ENCODE assay signal across 8 cellular contexts in genomic region chr20:34825530-34826362, GRCh38. TPM values are rescaled to one million over a fixed set of nuclear protein-coding genes. Genes with fewer than 3 reads are reported as not detected.
DNase-seq lines count a peak whose midpoint lies in the region; ATAC-seq, FAIRE-seq and TF ChIP-seq lines count a peak whose summit lies in the region.

NCOA6 (minus strand) TSS chr20:34825651; CDS start chr20:34782355, 43,296 bp downstream.

- H3K18ac ChIP-seq in H1 (ENCODE audit: extremely low read depth, low read length), result peak within 1 kb of the TSS; percentile 95
- H3K18ac ChIP-seq in mesendoderm (ENCODE audit: low read length), result peak within 1 kb of the TSS; percentile 95

- H3K4ac ChIP-seq in H1 (replicated peaks; ENCODE audit: insufficient read length, low read depth, low read length), result peak within 1 kb of the TSS; percentile 9
- H3K4ac ChIP-seq in mesendoderm (ENCODE audit: low read depth, low read length), result peak within 1 kb of the TSS; percentile 90

- peak within 1 kb of the TSS; percentile 91 for H3K27ac ChIP-seq in C4-2B
- peak within 1 kb of the TSS; percentile 91; the same call in 1 of the 2 replicates for H3K27ac ChIP-seq in H1 (ENCODE audit: low read depth, low read length)
- H3K27ac ChIP-seq in mesendoderm (ENCODE audit: low read depth, low read length), result peak within 1 kb of the TSS; percentile 88

- H2BK15ac ChIP-seq in H1 (ENCODE audit: low read length) (peak within 1 kb of the TSS; percentile 72; the same call in 1 of the 2 replicates), mesendoderm (replicated peaks; ENCODE audit: low read depth) (peak within 1 kb of the TSS; percentile 59)

- H2BK12ac ChIP-seq in H1 (ENCODE audit: low read depth, low read length), result peak within 1 kb of the TSS; percentile 52; the same call in 1 of the 2 replicates

- H3K4me3 ChIP-seq in H1 (ENCODE audit: extremely low read depth in 1 of 4, insufficient read depth in 2 of 4, low read depth in 3 of 4, low read length in 4 of 4), result peak within 1 kb of the TSS; percentile 87 to 92 (median 88)
- peak within 1 kb of the TSS; percentile 76 for H3K4me3 ChIP-seq in mesendoderm (ENCODE audit: low read length)

- H4K91ac ChIP-seq in H1 (replicated peaks; ENCODE audit: insufficient read length, low read length), result peak within 1 kb of the TSS; percentile 72

- DNase-seq in HS-27A (ENCODE audit: low read depth) (peak; percentile 51), NOMO-1 (lab: John Stamatoyannopoulos, UW; ENCODE audit: unreplicated experiment in 2 of 2) (peak; percentile 62), H1 (ENCODE audit: low read depth in 1 of 2, low spot score in 2 of 2) (peak; percentile 13 to 78), mesendoderm (peak; percentile 71)
- peak; percentile 71 to 79 (median 74) for DNase-seq in activated CD8-positive, alpha-beta memory T cell treated with anti-CD3 and anti-CD28 coated beads for 48 hours (ENCODE audit: low read depth in 2 of 3, low spot score in 2 of 3)
- DNase-seq in stimulated activated CD8-positive, alpha-beta memory T cell treated with anti-CD3 and anti-CD28 coated beads, Interleukin-12 subunit alpha, Interleukin-12 subunit beta, amount 100 ng/mL, for 4 hours (ENCODE audit: low read depth), result peak; percentile 77

- no peak within 1 kb of the TSS for H2BK20ac ChIP-seq in H1 (ENCODE audit: low read length)

- peak within 1 kb of the TSS; percentile 90; the same call in 1 of the 2 replicates for H2AFZ ChIP-seq in H1 (ENCODE audit: low read length)

- H3K36me3 ChIP-seq in H1 (ENCODE audit: control insufficient read depth in 2 of 4, insufficient read depth in 4 of 4, low read length in 3 of 4), result no peaks in the 10 kb centered on the region
- H3K36me3 ChIP-seq in mesendoderm (ENCODE audit: control insufficient read depth, insufficient read depth, low read length), result no peaks in the 10 kb centered on the region

- H3K14ac ChIP-seq in H1 (ENCODE audit: insufficient read length), result no peak within 1 kb of the TSS

- TF ChIP-seq CTCF in C4-2B (conservative IDR thresholded peaks at IDR 0.05), result no peak
- TF ChIP-seq CTCF in H1 (IDR thresholded peaks at IDR 0.05; ENCODE audit: control extremely low read depth in 1 of 3, insufficient read depth in 1 of 3, low read depth in 1 of 3, low read length in 3 of 3), result no peak

- peaks cover 0 to 23% of the 10 kb centered on the region in 2 experiments; a peak in 2 of 4 replicates for H3K79me2 ChIP-seq in H1 (ENCODE audit: control insufficient read depth in 1 of 2, insufficient read depth in 2 of 2, low read length in 2 of 2)
- H3K79me2 ChIP-seq in mesendoderm (ENCODE audit: control insufficient read depth, insufficient read depth, low read length), result no peaks in the 10 kb centered on the region

- H2AK5ac ChIP-seq in H1 (ENCODE audit: low read depth, low read length) (no peak within 1 kb of the TSS), mesendoderm (ENCODE audit: low read length) (no peak within 1 kb of the TSS)

- peak within 1 kb of the TSS; percentile 46 to 95 (median 84); a peak in 6 of 7 replicates for H3K9ac ChIP-seq in H1 (replicated peaks in 1 of 4; ENCODE audit: extremely low read depth in 1 of 4, low read depth in 3 of 4, low read length in 3 of 4)
- peak within 1 kb of the TSS; percentile 82 for H3K9ac ChIP-seq in mesendoderm (ENCODE audit: low read length)

- peaks cover 5% of the 10 kb centered on the region for H3K23me2 ChIP-seq in H1 (ENCODE audit: low read depth, low read length)

- peak within 1 kb of the TSS; percentile 77 to 88 for H3K4me2 ChIP-seq in H1 (ENCODE audit: insufficient read depth in 1 of 2, low read depth in 2 of 2, low read length in 2 of 2)
- peak within 1 kb of the TSS; percentile 76 for H3K4me2 ChIP-seq in mesendoderm (ENCODE audit: low read length)

- no peaks in the 10 kb centered on the region for H3K9me3 ChIP-seq in H1 (ENCODE audit: insufficient read depth in 2 of 2, low read depth in 1 of 2, low read length in 1 of 2)

- H4K20me1 ChIP-seq in H1 (replicated peaks in 1 of 2; ENCODE audit: control insufficient read depth in 1 of 2, insufficient read depth in 2 of 2, low read length in 2 of 2), result no peaks in the 10 kb centered on the region

- CTCF ChIA-PET in H1 (lab: Charles Lee; ENCODE audit: partially characterized antibody), result interaction anchor here (0.5 to 1.0 kb wide), 4 partner anchors 39 to 124 kb away, joined by 3 to 4 read pairs (median 3); no protein-coding TSS in a partner anchor

- H2BK5ac ChIP-seq in H1 (ENCODE audit: low read depth, low read length) (peak within 1 kb of the TSS; percentile 84), mesendoderm (ENCODE audit: low read length) (peak within 1 kb of the TSS; percentile 74)

- no peak within 1 kb of the TSS for H2BK120ac ChIP-seq in H1 (replicated peaks; ENCODE audit: low read depth, low read length)
- no peak within 1 kb of the TSS for H2BK120ac ChIP-seq in mesendoderm (ENCODE audit: low read depth, low read length)

- peak; percentile 56 for ATAC-seq in GM19452 (IDR thresholded peaks at IDR 0.05; ENCODE audit: unreplicated experiment)

- H3K23ac ChIP-seq in H1 (ENCODE audit: insufficient read length) (no peak within 1 kb of the TSS), mesendoderm (ENCODE audit: low read length) (peak within 1 kb of the TSS; percentile 73)

- H3K79me1 ChIP-seq in H1 (ENCODE audit: low read depth, low read length), result peaks cover 5% of the 10 kb centered on the region; the same call in 1 of the 2 replicates
- peaks cover 7% of the 10 kb centered on the region for H3K79me1 ChIP-seq in mesendoderm (ENCODE audit: low read length)

- WGBS in H1 (ENCODE audit: extremely low coverage in 1 of 2, insufficient coverage in 1 of 2, insufficient read length in 1 of 2, insufficient replicate concordance in 2 of 2, low coverage in 1 of 2, low lambda C conversion rate in 2 of 2, missing lambda C conversion rate in 1 of 2), 2 experiments, result 49% methylated on average over 13 of the region's 52 CpGs; no CpG with 5 or more reads in 1 of the 2 experiments
- no CpG with 5 or more reads among the region's 52 CpGs for WGBS in mesendoderm (ENCODE audit: extremely low coverage, insufficient coverage, low lambda C conversion rate)

- H3K56ac ChIP-seq in H1 (replicated peaks; ENCODE audit: insufficient read length, low read depth, low read length) (peak within 1 kb of the TSS; percentile 74), mesendoderm (ENCODE audit: low read length) (peak within 1 kb of the TSS; percentile 90)

- FAIRE-seq in H1 (lab: Jason Lieb, UNC), result no peak

- TF ChIP-seq RAD21 in H1 (IDR thresholded peaks at IDR 0.05 in 1 of 2, conservative IDR thresholded peaks at IDR 0.05 in 1 of 2; ENCODE audit: low read depth in 2 of 2, low read length in 2 of 2), result no peak

- TF ChIP-seq EP300 in H1 (IDR thresholded peaks at IDR 0.05; ENCODE audit: borderline replicate concordance in 1 of 2, low read depth in 2 of 2, low read length in 2 of 2), result no peak

- H4K5ac ChIP-seq in H1 (ENCODE audit: insufficient read length, low read depth, low read length) (peak within 1 kb of the TSS; percentile 64), mesendoderm (ENCODE audit: low read length) (no peak within 1 kb of the TSS)

- peak within 1 kb of the TSS; percentile 42; the same call in 1 of the 2 replicates for H4K8ac ChIP-seq in H1 (ENCODE audit: extremely low read depth, insufficient read depth, low read length)
- H4K8ac ChIP-seq in mesendoderm (ENCODE audit: low read depth, low read length), result no peak within 1 kb of the TSS

- TF ChIP-seq POLR2A in H1 (IDR thresholded peaks at IDR 0.05; ENCODE audit: control extremely low read depth in 1 of 2, low read depth in 2 of 2, low read length in 2 of 2), result no peak

- POLR2A ChIA-PET in H1 (lab: Charles Lee; ENCODE audit: partially characterized antibody), result interaction anchor here (0.6 to 1.0 kb wide), 3 partner anchors 8 to 129 kb away, joined by 3 to 4 read pairs (median 3); no protein-coding TSS in a partner anchor

- H3K27me3 ChIP-seq in H1 (replicated peaks in 1 of 4; ENCODE audit: control insufficient read depth in 3 of 4, extremely low read depth in 1 of 4, insufficient read depth in 3 of 4, low read length in 3 of 4), result no peaks in the 10 kb centered on the region
- H3K27me3 ChIP-seq in mesendoderm (ENCODE audit: insufficient read depth, low read length, poor library complexity), result no peaks in the 10 kb centered on the region

- H3K4me1 ChIP-seq in H1 (replicated peaks in 1 of 4; ENCODE audit: control insufficient read depth in 3 of 4, insufficient read depth in 4 of 4, low read length in 3 of 4) (no peaks in the 10 kb centered on the region), mesendoderm (ENCODE audit: control insufficient read depth, low read depth, low read length) (no peaks in the 10 kb centered on the region)

TF ChIP-seq in H1, 55 proteins besides CTCF, POLR2A, EP300 and RAD21 (continues in another document):
- TF ChIP-seq POLR2AphosphoS5 (IDR thresholded peaks at IDR 0.05; ENCODE audit: low read depth, low read length), result no peak
- TF ChIP-seq HDAC2 (IDR thresholded peaks at IDR 0.05; ENCODE audit: borderline replicate concordance in 1 of 2, low read depth in 2 of 2, low read length in 2 of 2), result peak in 1 of 2 experiments; percentile 55; a peak in 1 of 4 replicates
- TF ChIP-seq EGR1 (IDR thresholded peaks at IDR 0.05; ENCODE audit: borderline replicate concordance, low read depth, low read length), result no peak
- peak; percentile 43 for TF ChIP-seq KDM4A (IDR thresholded peaks at IDR 0.05; ENCODE audit: low read depth, low read length, severe bottlenecking)
- no peak for TF ChIP-seq KDM5A (IDR thresholded peaks at IDR 0.05; ENCODE audit: low read length)
- peak; percentile 92 for TF ChIP-seq KDM1A (IDR thresholded peaks at IDR 0.05; ENCODE audit: borderline replicate concordance, low read length)
- peak; percentile 88 for TF ChIP-seq USF2 (IDR thresholded peaks at IDR 0.05; ENCODE audit: low read length)
- no peak for TF ChIP-seq BRCA1 (IDR thresholded peaks at IDR 0.05; ENCODE audit: low read depth, low read length)

RNA-seq across cellular contexts. Expression of gene NCOA6, which starts in this region (rescaled TPM):
- 9.5 TPM in 2 replicates for total RNA-seq in H1 (2021; fragmentation: NEBNext Ultra II Directional; extraction: Animal tissue kit (Norgen Biotek cat#: 25700))
- 8.8 and 9.0 TPM in 2 replicates for polyA plus RNA-seq in H1 (2011; rRNA removed)
- 5.9 TPM for polyA plus RNA-seq in H1 (2011; cell fraction: cytosol; rRNA removed)
- 8.7 TPM for polyA plus RNA-seq in H1 (2011; cell fraction: nucleus; rRNA removed)
- 8.8 to 14.8 TPM (median 11.6 TPM) in 4 replicates for polyA plus RNA-seq in H1 (2012, experiment 1 of 2)
- polyA plus RNA-seq in H1 (2012, experiment 2 of 2), result 2.8 TPM
- polyA plus RNA-seq in H1 (2013, experiment 1 of 2), result 5.5 TPM
- 5.6 TPM for polyA plus RNA-seq in H1 (2013, experiment 2 of 2)
- polyA minus RNA-seq in H1 (2011; rRNA and poly(A)+ RNA removed), result 10.3 and 11.1 TPM in 2 replicates
- polyA minus RNA-seq in H1 (2011; cell fraction: cytosol; rRNA and poly(A)+ RNA removed), result 7.9 TPM
- 10.1 TPM for polyA minus RNA-seq in H1 (2011; cell fraction: nucleus; rRNA and poly(A)+ RNA removed)
- polyA plus RNA-seq in mesendoderm (2013, experiment 1 of 2), result 8.7 TPM
- polyA plus RNA-seq in mesendoderm (2013, experiment 2 of 2), result 8.8 TPM

Comparison
In these comparisons a context has a peak if more than half of its experiments do, and no peak if none do; other contexts are left out.
1. Peak in every context shown above with its lines: DNase-seq, ATAC-seq, H3K4me3 ChIP-seq and H3K27ac ChIP-seq.